ENCODE assay signal across 8 cellular contexts in the genomic region with DNA sequence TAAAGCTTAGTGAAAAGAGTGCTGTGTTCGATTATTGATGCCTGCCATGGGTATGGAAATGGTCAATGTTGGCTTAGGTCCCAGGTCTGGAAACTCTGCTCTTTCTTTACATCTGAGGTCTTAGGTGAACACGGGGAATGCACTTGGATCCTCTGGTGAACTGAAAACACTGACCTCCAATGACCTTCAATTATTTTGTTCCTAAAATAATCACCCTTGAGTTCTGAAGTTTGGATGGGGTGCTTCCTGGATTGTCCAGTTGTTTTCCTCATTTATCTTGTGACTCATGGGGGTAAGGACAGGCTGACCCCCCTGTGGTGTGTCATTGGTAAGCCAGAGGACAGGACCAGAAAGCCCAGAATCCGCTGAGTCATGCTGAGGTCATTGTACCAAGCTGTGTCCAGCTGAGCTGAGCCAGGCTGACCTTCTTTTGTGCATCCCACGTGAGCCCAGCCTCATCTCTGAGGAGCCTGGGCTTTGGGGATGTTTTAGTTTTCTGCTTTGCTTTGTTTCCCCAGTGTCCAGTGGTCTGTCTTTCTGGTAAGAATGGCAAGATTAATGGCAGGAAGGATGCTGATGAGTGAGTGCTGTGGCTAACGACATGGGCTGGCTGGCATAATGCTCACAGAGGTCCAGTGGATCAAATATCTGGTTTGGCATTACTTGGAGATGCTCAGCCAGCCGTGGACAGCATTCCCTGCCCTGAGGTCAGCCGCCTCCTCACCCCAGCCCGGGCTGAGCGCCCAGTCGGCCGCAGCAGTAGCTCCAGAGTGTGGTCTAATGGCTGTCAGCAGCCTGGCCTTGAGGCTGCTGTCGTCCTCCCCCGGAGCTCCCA. TPM values are rescaled to one million over a fixed set of nuclear protein-coding genes. Genes with fewer than 3 reads are reported as not detected.
DNase-seq lines count a peak whose midpoint lies in the region; ATAC-seq, FAIRE-seq and TF ChIP-seq lines count a peak whose summit lies in the region.

No MANE protein-coding gene starts in this region.

- no peak for ATAC-seq in GM19395 (IDR thresholded peaks at IDR 0.05; ENCODE audit: unreplicated experiment)

- 69 to 79% (median 77%) methylated on average over 12 to 13 of the region's 13 CpGs for WGBS in stomach, 5 donors

- peak; percentile 99 for DNase-seq in A172 (ENCODE audit: low spot score)
- peak; percentile 93 for DNase-seq in HTR-8/SVneo (ENCODE audit: insufficient read length, low spot score)
- peak in 58 of 61 donors; percentile 29 to 90 (median 74) for DNase-seq in caudate nucleus (lab: John Stamatoyannopoulos, UW)
- DNase-seq in kidney tubule cell (ENCODE audit: low spot score) = peak; percentile 98
- DNase-seq in stomach = peak; percentile 68
- no peak for DNase-seq in UCSD-AML1 (lab: John Stamatoyannopoulos, UW; ENCODE audit: unreplicated experiment)
- DNase-seq in stimulated activated CD4-positive, alpha-beta T cell treated with anti-CD3 and anti-CD28 coated beads, Interleukin-2, amount 100 ng/mL, for 24 hours = no peak

- H3K9me3 ChIP-seq in stomach = no peaks in the 10 kb centered on the region

- TF ChIP-seq EP300 in stomach (IDR thresholded peaks at IDR 0.05) = no peak

- TF ChIP-seq POLR2A in stomach (IDR thresholded peaks at IDR 0.05) = no peak

- no peak overlapping the region for H3K4me3 ChIP-seq in stomach

- intact Hi-C loops in stomach (cut with DNase I; ENCODE audit: low total_unique reads) = no loop called here

- TF ChIP-seq CTCF in stomach (IDR thresholded peaks at IDR 0.05) = no peak

- H3K4me1 ChIP-seq in stomach = peaks cover 4 to 36% (median 14%) of the 10 kb centered on the region in 4 donors

- H3K36me3 ChIP-seq in stomach = peaks cover 14 to 67% (median 52%) of the 10 kb centered on the region in 4 donors

- no peaks in the 10 kb centered on the region for H3K27me3 ChIP-seq in stomach

- peak overlapping the region; percentile 96 for H3K27ac ChIP-seq in caudate nucleus (ENCODE audit: low read depth, low read length)
- H3K27ac ChIP-seq in stomach = peak overlapping the region; percentile 70 to 84 (median 76)

- FAIRE-seq in HTR-8/SVneo (lab: Jason Lieb, UNC) = peak; percentile 92

RNA-seq across cellular contexts. Expression of gene AMPD3, which starts 35.6 kb away (rescaled TPM):
- total RNA-seq in A172 (2014; rRNA removed; shearing (Covaris generic)) = 1.6 and 3.9 TPM in 2 replicates
- 10 to 100 TPM in 3 of 5 donors, 1 to 10 TPM in 2; 7.7 to 20.4 (median 14.2) TPM for total RNA-seq in stomach
- 1 to 10 TPM; 4.1 to 6.6 (median 5.2) TPM for polyA plus RNA-seq in stomach

RNA-seq across cellular contexts. Expression of gene RNF141, which starts 50.4 kb away (rescaled TPM):
- 23.6 and 28.1 TPM in 2 replicates for total RNA-seq in A172 (2014; rRNA removed; shearing (Covaris generic))
- 10 to 100 TPM in 3 of 5 donors, 1 to 10 TPM in 2; 6.4 to 71.2 (median 22.5) TPM for total RNA-seq in stomach
- 10 to 100 TPM; 14.9 to 22.0 (median 16.2) TPM for polyA plus RNA-seq in stomach

Comparison
In these comparisons a context has a peak if more than half of its experiments do, and no peak if none do; other contexts are left out.
1. DNase-seq: peak in A172 (single experiment), HTR-8/SVneo (single experiment), caudate nucleus (58 of 61), kidney tubule cell (single experiment) and stomach (single experiment); none in UCSD-AML1 (single experiment) and stimulated activated CD4-positive, alpha-beta T cell treated with anti-CD3 and anti-CD28 coated beads, Interleukin-2, amount 100 ng/mL, for 24 hours (0 of 2).